ENCODE assay signal across 1 cellular context in the genomic region with DNA sequence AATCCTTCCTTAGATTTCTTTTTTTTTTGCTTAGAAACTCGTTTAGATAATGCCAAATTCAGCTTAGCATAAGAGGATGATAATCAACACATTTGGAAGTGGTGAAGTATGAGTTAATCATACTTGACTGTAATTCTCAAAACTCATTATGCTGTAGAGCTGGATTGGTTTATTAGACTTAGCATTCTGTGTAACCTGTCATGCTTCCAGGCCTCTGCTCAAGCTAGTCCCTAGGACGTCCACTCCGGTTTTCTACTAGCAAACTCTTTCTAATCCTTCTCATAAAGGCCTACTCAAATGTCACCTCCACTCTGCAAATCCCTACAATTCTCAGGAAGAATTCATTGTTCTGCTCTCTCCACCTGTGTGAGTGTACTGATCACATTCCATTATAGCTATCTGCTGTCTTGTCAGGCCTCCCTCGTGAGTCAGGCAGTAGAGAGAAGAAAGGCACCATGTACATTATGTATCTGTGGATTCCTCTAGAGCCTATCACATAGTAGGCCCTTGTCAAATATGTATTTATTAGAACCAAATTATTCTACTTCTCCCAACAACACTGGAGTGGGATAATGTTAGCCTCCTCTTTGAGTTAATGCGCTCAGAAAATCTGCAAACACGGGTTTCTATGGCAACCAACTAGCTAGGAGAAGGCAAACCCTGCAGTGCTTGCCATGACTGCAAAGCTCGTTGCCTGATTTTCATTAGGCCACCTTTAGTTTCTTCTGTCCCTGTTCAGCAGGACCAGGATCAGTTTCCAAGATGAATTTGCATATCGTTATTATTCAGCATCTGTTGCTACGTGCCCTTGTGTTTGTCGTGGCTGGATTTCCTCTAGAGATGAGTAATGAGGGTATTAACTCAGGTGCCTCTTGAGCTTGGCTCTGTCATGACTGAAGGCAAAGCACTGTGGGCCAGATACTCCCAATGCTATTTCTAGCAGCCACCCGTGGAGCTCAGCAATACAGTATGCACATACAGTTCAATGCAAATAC.
TF ChIP-seq lines count a peak whose summit lies in the region.

No MANE protein-coding gene starts in this region.

TF ChIP-seq in GM23338, 12 proteins besides CTCF, POLR2A, EP300 and RAD21 (continued from another document):
- TF ChIP-seq, protein P1, sequence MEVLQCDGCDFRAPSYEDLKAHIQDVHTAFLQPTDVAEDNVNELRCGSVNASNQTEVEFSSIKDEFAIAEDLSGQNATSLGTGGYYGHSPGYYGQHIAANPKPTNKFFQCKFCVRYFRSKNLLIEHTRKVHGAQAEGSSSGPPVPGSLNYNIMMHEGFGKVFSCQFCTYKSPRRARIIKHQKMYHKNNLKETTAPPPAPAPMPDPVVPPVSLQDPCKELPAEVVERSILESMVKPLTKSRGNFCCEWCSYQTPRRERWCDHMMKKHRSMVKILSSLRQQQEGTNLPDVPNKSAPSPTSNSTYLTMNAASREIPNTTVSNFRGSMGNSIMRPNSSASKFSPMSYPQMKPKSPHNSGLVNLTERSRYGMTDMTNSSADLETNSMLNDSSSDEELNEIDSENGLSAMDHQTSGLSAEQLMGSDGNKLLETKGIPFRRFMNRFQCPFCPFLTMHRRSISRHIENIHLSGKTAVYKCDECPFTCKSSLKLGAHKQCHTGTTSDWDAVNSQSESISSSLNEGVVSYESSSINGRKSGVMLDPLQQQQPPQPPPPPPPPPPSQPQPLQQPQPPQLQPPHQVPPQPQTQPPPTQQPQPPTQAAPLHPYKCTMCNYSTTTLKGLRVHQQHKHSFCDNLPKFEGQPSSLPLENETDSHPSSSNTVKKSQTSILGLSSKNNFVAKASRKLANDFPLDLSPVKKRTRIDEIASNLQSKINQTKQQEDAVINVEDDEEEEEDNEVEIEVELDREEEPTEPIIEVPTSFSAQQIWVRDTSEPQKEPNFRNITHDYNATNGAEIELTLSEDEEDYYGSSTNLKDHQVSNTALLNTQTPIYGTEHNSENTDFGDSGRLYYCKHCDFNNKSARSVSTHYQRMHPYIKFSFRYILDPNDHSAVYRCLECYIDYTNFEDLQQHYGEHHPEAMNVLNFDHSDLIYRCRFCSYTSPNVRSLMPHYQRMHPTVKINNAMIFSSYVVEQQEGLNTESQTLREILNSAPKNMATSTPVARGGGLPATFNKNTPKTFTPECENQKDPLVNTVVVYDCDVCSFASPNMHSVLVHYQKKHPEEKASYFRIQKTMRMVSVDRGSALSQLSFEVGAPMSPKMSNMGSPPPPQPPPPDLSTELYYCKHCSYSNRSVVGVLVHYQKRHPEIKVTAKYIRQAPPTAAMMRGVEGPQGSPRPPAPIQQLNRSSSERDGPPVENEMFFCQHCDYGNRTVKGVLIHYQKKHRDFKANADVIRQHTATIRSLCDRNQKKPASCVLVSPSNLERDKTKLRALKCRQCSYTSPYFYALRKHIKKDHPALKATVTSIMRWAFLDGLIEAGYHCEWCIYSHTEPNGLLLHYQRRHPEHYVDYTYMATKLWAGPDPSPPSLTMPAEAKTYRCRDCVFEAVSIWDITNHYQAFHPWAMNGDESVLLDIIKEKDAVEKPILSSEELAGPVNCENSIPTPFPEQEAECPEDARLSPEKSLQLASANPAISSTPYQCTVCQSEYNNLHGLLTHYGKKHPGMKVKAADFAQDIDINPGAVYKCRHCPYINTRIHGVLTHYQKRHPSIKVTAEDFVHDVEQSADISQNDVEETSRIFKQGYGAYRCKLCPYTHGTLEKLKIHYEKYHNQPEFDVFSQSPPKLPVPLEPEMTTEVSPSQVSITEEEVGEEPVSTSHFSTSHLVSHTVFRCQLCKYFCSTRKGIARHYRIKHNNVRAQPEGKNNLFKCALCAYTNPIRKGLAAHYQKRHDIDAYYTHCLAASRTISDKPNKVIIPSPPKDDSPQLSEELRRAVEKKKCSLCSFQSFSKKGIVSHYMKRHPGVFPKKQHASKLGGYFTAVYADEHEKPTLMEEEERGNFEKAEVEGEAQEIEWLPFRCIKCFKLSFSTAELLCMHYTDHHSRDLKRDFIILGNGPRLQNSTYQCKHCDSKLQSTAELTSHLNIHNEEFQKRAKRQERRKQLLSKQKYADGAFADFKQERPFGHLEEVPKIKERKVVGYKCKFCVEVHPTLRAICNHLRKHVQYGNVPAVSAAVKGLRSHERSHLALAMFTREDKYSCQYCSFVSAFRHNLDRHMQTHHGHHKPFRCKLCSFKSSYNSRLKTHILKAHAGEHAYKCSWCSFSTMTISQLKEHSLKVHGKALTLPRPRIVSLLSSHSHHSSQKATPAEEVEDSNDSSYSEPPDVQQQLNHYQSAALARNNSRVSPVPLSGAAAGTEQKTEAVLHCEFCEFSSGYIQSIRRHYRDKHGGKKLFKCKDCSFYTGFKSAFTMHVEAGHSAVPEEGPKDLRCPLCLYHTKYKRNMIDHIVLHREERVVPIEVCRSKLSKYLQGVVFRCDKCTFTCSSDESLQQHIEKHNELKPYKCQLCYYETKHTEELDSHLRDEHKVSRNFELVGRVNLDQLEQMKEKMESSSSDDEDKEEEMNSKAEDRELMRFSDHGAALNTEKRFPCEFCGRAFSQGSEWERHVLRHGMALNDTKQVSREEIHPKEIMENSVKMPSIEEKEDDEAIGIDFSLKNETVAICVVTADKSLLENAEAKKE (CRISPR knock-in tag; IDR thresholded peaks at IDR 0.05) = no peak
- TF ChIP-seq, protein P2, sequence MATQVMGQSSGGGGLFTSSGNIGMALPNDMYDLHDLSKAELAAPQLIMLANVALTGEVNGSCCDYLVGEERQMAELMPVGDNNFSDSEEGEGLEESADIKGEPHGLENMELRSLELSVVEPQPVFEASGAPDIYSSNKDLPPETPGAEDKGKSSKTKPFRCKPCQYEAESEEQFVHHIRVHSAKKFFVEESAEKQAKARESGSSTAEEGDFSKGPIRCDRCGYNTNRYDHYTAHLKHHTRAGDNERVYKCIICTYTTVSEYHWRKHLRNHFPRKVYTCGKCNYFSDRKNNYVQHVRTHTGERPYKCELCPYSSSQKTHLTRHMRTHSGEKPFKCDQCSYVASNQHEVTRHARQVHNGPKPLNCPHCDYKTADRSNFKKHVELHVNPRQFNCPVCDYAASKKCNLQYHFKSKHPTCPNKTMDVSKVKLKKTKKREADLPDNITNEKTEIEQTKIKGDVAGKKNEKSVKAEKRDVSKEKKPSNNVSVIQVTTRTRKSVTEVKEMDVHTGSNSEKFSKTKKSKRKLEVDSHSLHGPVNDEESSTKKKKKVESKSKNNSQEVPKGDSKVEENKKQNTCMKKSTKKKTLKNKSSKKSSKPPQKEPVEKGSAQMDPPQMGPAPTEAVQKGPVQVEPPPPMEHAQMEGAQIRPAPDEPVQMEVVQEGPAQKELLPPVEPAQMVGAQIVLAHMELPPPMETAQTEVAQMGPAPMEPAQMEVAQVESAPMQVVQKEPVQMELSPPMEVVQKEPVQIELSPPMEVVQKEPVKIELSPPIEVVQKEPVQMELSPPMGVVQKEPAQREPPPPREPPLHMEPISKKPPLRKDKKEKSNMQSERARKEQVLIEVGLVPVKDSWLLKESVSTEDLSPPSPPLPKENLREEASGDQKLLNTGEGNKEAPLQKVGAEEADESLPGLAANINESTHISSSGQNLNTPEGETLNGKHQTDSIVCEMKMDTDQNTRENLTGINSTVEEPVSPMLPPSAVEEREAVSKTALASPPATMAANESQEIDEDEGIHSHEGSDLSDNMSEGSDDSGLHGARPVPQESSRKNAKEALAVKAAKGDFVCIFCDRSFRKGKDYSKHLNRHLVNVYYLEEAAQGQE (IDR thresholded peaks at IDR 0.05; ENCODE audit: unreplicated experiment) = no peak
- TF ChIP-seq, protein P3, sequence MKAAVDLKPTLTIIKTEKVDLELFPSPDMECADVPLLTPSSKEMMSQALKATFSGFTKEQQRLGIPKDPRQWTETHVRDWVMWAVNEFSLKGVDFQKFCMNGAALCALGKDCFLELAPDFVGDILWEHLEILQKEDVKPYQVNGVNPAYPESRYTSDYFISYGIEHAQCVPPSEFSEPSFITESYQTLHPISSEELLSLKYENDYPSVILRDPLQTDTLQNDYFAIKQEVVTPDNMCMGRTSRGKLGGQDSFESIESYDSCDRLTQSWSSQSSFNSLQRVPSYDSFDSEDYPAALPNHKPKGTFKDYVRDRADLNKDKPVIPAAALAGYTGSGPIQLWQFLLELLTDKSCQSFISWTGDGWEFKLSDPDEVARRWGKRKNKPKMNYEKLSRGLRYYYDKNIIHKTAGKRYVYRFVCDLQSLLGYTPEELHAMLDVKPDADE (IDR thresholded peaks at IDR 0.05) = no peak
- TF ChIP-seq CREB1 (CRISPR knock-in tag; IDR thresholded peaks at IDR 0.05; ENCODE audit: low read depth) (no peak), NANOG (IDR thresholded peaks at IDR 0.05; ENCODE audit: borderline replicate concordance) (no peak; the same call in 1 of the 2 replicates), EZH2phosphoT487 (IDR thresholded peaks at IDR 0.05; ENCODE audit: unreplicated experiment) (no peak)
